1 cellular context compared by ENCODE assay signal in genomic region chr1:59506952-59507351, GRCh38.
TF ChIP-seq lines count a peak whose summit lies in the region.

No MANE protein-coding gene starts in this region.

TF ChIP-seq in WTC11, 78 proteins besides CTCF, POLR2A, EP300 and RAD21 (continued from another document):
- TF ChIP-seq FOXP1 (CRISPR knock-in tag; IDR thresholded peaks at IDR 0.05; ENCODE audit: borderline replicate concordance), result no peak
